ENCODE assay signal across 18 cellular contexts in the genomic region with DNA sequence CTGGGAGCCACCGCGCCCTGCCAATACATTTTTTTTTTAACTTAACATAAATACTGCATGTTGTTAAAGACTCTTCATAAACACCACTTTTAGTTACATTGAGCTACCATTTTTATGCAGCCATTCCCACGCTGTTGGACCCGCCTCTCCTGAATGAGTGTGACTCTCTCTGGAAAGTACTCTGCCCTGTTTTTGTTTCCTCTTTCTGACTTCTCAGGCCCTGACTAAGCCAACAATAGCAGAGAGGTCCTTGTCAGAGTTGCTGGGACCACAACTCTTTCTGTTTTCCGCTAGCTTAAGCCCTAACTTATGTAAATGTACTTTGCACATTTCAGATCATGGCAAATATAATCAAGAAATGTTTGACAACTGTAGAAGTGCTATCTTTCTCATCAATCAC. TPM values are rescaled to one million over a fixed set of nuclear protein-coding genes. Genes with fewer than 3 reads are reported as not detected.
DNase-seq lines count a peak whose midpoint lies in the region; ATAC-seq, FAIRE-seq and TF ChIP-seq lines count a peak whose summit lies in the region.
"Had no signal": no experiment of that assay in that cellular context is flagged by ENCODE, and none has a peak within 500 bp of the region (broad histone marks: within the 10 kb centered on the region; RNA-seq: fewer than 3 reads in every experiment).

No MANE protein-coding gene starts in this region.

- in situ Hi-C loops in GM12878 (cut with MboI): no loop called here

- H3K27me3 ChIP-seq in GM12878 (replicated peaks in 1 of 2; ENCODE audit: control insufficient read depth in 2 of 2, insufficient read depth in 2 of 2, low read length in 1 of 2) (no peaks in the 10 kb centered on the region), sigmoid colon (no peaks in the 10 kb centered on the region)
- H3K27me3 ChIP-seq: Peyer's patch had no signal

- no peaks in the 10 kb centered on the region for H3K79me2 ChIP-seq in GM12878 (ENCODE audit: control insufficient read depth, insufficient read depth, low read length)

- H4K20me1 ChIP-seq in GM12878 (ENCODE audit: control insufficient read depth, insufficient read depth): no peaks in the 10 kb centered on the region

- RAD21 ChIA-PET in GM12878 (lab: Charles Lee; ENCODE audit: unreplicated experiment): no interaction called here

- H2AFZ ChIP-seq in GM12878 (ENCODE audit: control insufficient read depth, low read depth, low read length): no peak overlapping the region

- peak overlapping the region; percentile 32 to 83 for H3K27ac Mint-ChIP-seq in natural killer cell treated with Interleukin-12 subunit alpha and Interleukin-12 subunit beta and Interleukin-15 and Interleukin-18, amount 100 ng/mL, for 72 hours
- H3K27ac Mint-ChIP-seq in natural killer cell (peak overlapping the region in 1 of 2 donors; percentile 56), IgD-negative memory B cell (peak overlapping the region in 2 of 3 donors; percentile 26 to 83)
- peak overlapping the region; percentile 73 for H3K27ac Mint-ChIP-seq in stimulated activated naive B cell treated with anti-CD40 and anti-IgM and Interleukin-4, amounts not matched to agents 10 μg/mL and 1 μg/mL and 100 μg/mL, for 72 hours

- no peak overlapping the region for H3K4me3 Mint-ChIP-seq in natural killer cell treated with Interleukin-12 subunit alpha and Interleukin-12 subunit beta and Interleukin-15 and Interleukin-18, amount 100 ng/mL, for 72 hours
- no peak overlapping the region for H3K4me3 Mint-ChIP-seq in natural killer cell
- H3K4me3 Mint-ChIP-seq in IgD-negative memory B cell: no peak overlapping the region
- peak overlapping the region in 1 of 2 donors; percentile 49 for H3K4me3 Mint-ChIP-seq in stimulated activated naive B cell treated with anti-CD40 and anti-IgM and Interleukin-4, amounts not matched to agents 10 μg/mL and 1 μg/mL and 100 μg/mL, for 72 hours

- H3K9me3 ChIP-seq in GM12878 (replicated peaks; ENCODE audit: control insufficient read depth, insufficient read depth, low read length): peaks cover 10% of the 10 kb centered on the region
- H3K9me3 ChIP-seq in sigmoid colon: no peaks in the 10 kb centered on the region
- H3K9me3 ChIP-seq: Peyer's patch had no signal

- peaks cover 22 to 33% of the 10 kb centered on the region in 2 donors for H3K4me1 Mint-ChIP-seq in natural killer cell treated with Interleukin-12 subunit alpha and Interleukin-12 subunit beta and Interleukin-15 and Interleukin-18, amount 100 ng/mL, for 72 hours (ENCODE audit: low read depth in 2 of 2)
- H3K4me1 Mint-ChIP-seq in natural killer cell: peaks cover 20% of the 10 kb centered on the region in 2 donors
- peaks cover 23 to 33% (median 24%) of the 10 kb centered on the region in 3 donors for H3K4me1 Mint-ChIP-seq in IgD-negative memory B cell
- H3K4me1 Mint-ChIP-seq in stimulated activated naive B cell treated with anti-CD40 and anti-IgM and Interleukin-4, amounts not matched to agents 10 μg/mL and 1 μg/mL and 100 μg/mL, for 72 hours: peaks cover 24 to 50% of the 10 kb centered on the region in 2 donors

- TF ChIP-seq RAD21 in GM12878 (IDR thresholded peaks at IDR 0.05; ENCODE audit: insufficient read depth, low read depth, low read length): no peak

- POLR2A ChIA-PET in GM12878 (lab: Charles Lee): interaction anchor here (1.1 to 1.3 kb wide), 3 partner anchors 12 to 36 kb away, joined by 3 to 4 read pairs (median 4); no protein-coding TSS in a partner anchor

- TF ChIP-seq POLR2A in GM12878 (IDR thresholded peaks at IDR 0.05; ENCODE audit: low read depth, low read length) (no peak), sigmoid colon (IDR thresholded peaks at IDR 0.05) (no peak)

- peaks cover 32% of the 10 kb centered on the region for H3K36me3 Mint-ChIP-seq in natural killer cell treated with Interleukin-12 subunit alpha and Interleukin-12 subunit beta and Interleukin-15 and Interleukin-18, amount 100 ng/mL, for 72 hours
- H3K36me3 Mint-ChIP-seq in natural killer cell: peaks cover 23% of the 10 kb centered on the region
- peaks cover 5% of the 10 kb centered on the region for H3K36me3 Mint-ChIP-seq in IgD-negative memory B cell
- H3K36me3 Mint-ChIP-seq in stimulated activated naive B cell treated with anti-CD40 and anti-IgM and Interleukin-4, amounts not matched to agents 10 μg/mL and 1 μg/mL and 100 μg/mL, for 72 hours: peaks cover 29 to 47% of the 10 kb centered on the region in 2 donors

- TF ChIP-seq CTCF in natural killer cell (IDR thresholded peaks at IDR 0.05) (no peak), GM12878 (IDR thresholded peaks at IDR 0.05 in 2 of 3, conservative IDR thresholded peaks at IDR 0.05 in 1 of 3; ENCODE audit: control insufficient read depth in 2 of 3, extremely low read depth in 1 of 3, insufficient read depth in 1 of 3, low read depth in 3 of 3, low read length in 3 of 3) (no peak), sigmoid colon (IDR thresholded peaks at IDR 0.05) (no peak)

- FAIRE-seq in GM12878 (lab: Jason Lieb, UNC): no peak

- H3K27ac ChIP-seq in GM12878 (ENCODE audit: control insufficient read depth, insufficient read depth): no peak overlapping the region
- no peak overlapping the region for H3K27ac ChIP-seq in sigmoid colon
- H3K27ac ChIP-seq: HL-60, Peyer's patch had no signal

- H3K4me1 ChIP-seq in GM12878 (ENCODE audit: control insufficient read depth, insufficient read depth, low read length): peaks cover 27% of the 10 kb centered on the region
- no peaks in the 10 kb centered on the region for H3K4me1 ChIP-seq in sigmoid colon
- H3K4me1 ChIP-seq: Peyer's patch had no signal

- DNase-seq in natural killer cell treated with Interleukin-12 subunit alpha and Interleukin-12 subunit beta and Interleukin-15 and Interleukin-18, amount 100 ng/mL, for 72 hours (ENCODE audit: low spot score): no peak
- no peak for DNase-seq in natural killer cell
- DNase-seq in GM12878 (ENCODE audit: low read depth, low spot score): peak; percentile 30
- DNase-seq in stimulated activated naive B cell treated with anti-CD40 and anti-IgM and Interleukin-4, amounts not matched to agents 10 μg/mL and 1 μg/mL and 100 μg/mL, for 72 hours: no peak
- no peak for DNase-seq in C1 segment of cervical spinal cord (lab: John Stamatoyannopoulos, UW)
- DNase-seq in sigmoid colon: no peak
- DNase-seq: DMS 273 treated with DMSO at 0.1 percent for 48 hours, EL, KG1, NCI-H1105 treated with DMSO at 0.1 percent for 48 hours, NCI-H187 treated with DMSO at 0.1 percent for 48 hours, NCI-H446 treated with DMSO at 0.1 percent for 48 hours, NCI-H774, Peyer's patch, Right ventricle myocardium superior had no signal

- no TSS peak for BruUV-seq in GM12878 (replicated peaks; lab: Mats Ljungman, UMichigan)

- ATAC-seq in natural killer cell treated with Interleukin-12 subunit alpha and Interleukin-12 subunit beta and Interleukin-15 and Interleukin-18, amount 100 ng/mL, for 72 hours: no peak
- no peak for ATAC-seq in natural killer cell
- no peak for ATAC-seq in GM12878
- ATAC-seq in stimulated activated naive B cell treated with anti-CD40 and anti-IgM and Interleukin-4, amounts not matched to agents 10 μg/mL and 1 μg/mL and 100 μg/mL, for 72 hours (replicated peaks): no peak
- ATAC-seq in HG02884 (IDR thresholded peaks at IDR 0.05; ENCODE audit: unreplicated experiment): no peak

- no peak overlapping the region for H3K9ac ChIP-seq in GM12878 (ENCODE audit: control insufficient read depth, insufficient read depth, low read length)

- intact Hi-C loops in natural killer cell (cut with micrococcal nuclease): loop anchor here (5.0 kb wide), 1 partner anchor 50 kb away; a partner anchor contains a TSS
- intact Hi-C loops in GM12878 (cut with micrococcal nuclease; ENCODE audit: unreplicated experiment): no loop called here
- intact Hi-C loops in sigmoid colon (cut with DNase I): no loop called here

- no peak overlapping the region for H3K4me2 ChIP-seq in GM12878 (ENCODE audit: control insufficient read depth, insufficient read depth)

- H3K4me3 ChIP-seq in GM12878: no peak overlapping the region
- no peak overlapping the region for H3K4me3 ChIP-seq in sigmoid colon
- H3K4me3 ChIP-seq: Peyer's patch had no signal

- H3K36me3 ChIP-seq in GM12878 (ENCODE audit: control insufficient read depth in 2 of 2, insufficient read depth in 2 of 2, low read length in 1 of 2) (peaks cover 5 to 7% of the 10 kb centered on the region in 2 experiments), sigmoid colon (no peaks in the 10 kb centered on the region)
- H3K36me3 ChIP-seq: Peyer's patch had no signal

- CTCF ChIA-PET in GM12878 (lab: Yijun Ruan, JAX): interaction anchor here (0.8 to 1.2 kb wide), 2 partner anchors 30 to 67 kb away, joined by 3 to 4 read pairs; no protein-coding TSS in a partner anchor

- H3K27me3 Mint-ChIP-seq in natural killer cell treated with Interleukin-12 subunit alpha and Interleukin-12 subunit beta and Interleukin-15 and Interleukin-18, amount 100 ng/mL, for 72 hours: no peaks in the 10 kb centered on the region
- no peaks in the 10 kb centered on the region for H3K27me3 Mint-ChIP-seq in natural killer cell (ENCODE audit: low read depth in 2 of 2)
- H3K27me3 Mint-ChIP-seq in IgD-negative memory B cell: no peaks in the 10 kb centered on the region
- no peaks in the 10 kb centered on the region for H3K27me3 Mint-ChIP-seq in stimulated activated naive B cell treated with anti-CD40 and anti-IgM and Interleukin-4, amounts not matched to agents 10 μg/mL and 1 μg/mL and 100 μg/mL, for 72 hours

- H3K9me3 Mint-ChIP-seq in natural killer cell treated with Interleukin-12 subunit alpha and Interleukin-12 subunit beta and Interleukin-15 and Interleukin-18, amount 100 ng/mL, for 72 hours: peaks cover 3% of the 10 kb centered on the region
- peaks cover 0 to 2% of the 10 kb centered on the region in 2 donors for H3K9me3 Mint-ChIP-seq in natural killer cell
- no peaks in the 10 kb centered on the region for H3K9me3 Mint-ChIP-seq in IgD-negative memory B cell
- H3K9me3 Mint-ChIP-seq in stimulated activated naive B cell treated with anti-CD40 and anti-IgM and Interleukin-4, amounts not matched to agents 10 μg/mL and 1 μg/mL and 100 μg/mL, for 72 hours: peaks cover 0 to 3% of the 10 kb centered on the region in 2 donors

- TF ChIP-seq EP300 in GM12878 (IDR thresholded peaks at IDR 0.05; ENCODE audit: borderline replicate concordance in 1 of 2, control insufficient read depth in 1 of 2, low read depth in 2 of 2, low read length in 2 of 2) (no peak), sigmoid colon (IDR thresholded peaks at IDR 0.05) (no peak)

- SMC1A ChIA-PET in GM12878 (lab: Charles Lee; ENCODE audit: uncharacterized antibody, unreplicated experiment): interaction anchor here (0.6 to 1.9 kb wide), 9 partner anchors 8 to 288 kb away, joined by 3 to 8 read pairs (median 3); a partner anchor contains a TSS

- WGBS in GM12878 (ENCODE audit: insufficient coverage, insufficient replicate concordance, low lambda C conversion rate, missing lambda C conversion rate): 96% methylated on average over 5 of the region's 5 CpGs
- WGBS in sigmoid colon, 2 donors: 81 to 86% methylated on average over 5 of the region's 5 CpGs

RNA-seq across cellular contexts. Expression of a gene that starts 35.3 kb away (rescaled TPM):
- total RNA-seq in natural killer cell treated with Interleukin-12 subunit alpha and Interleukin-12 subunit beta and Interleukin-15 and Interleukin-18, amount 100 ng/mL, for 72 hours: 10 to 100 TPM; 49.6 to 72.9 TPM
- 100 to 1,000 TPM; 164 to 199 (median 198) TPM for total RNA-seq in natural killer cell
- 16.6 TPM for polyA plus RNA-seq in IgD-negative memory B cell
- 378 and 381 TPM in 2 replicates for total RNA-seq in GM12878 (2013; cell fraction: nucleolus; rRNA removed)
- total RNA-seq in GM12878 (2014; rRNA removed): 38.9 and 45.0 TPM in 2 replicates
- total RNA-seq in GM12878 (2014; rRNA removed; fragmentation: Illumina TruSeq; extraction: Trizol): 37.2 and 41.8 TPM in 2 replicates
- total RNA-seq in GM12878 (2021): 33.2 and 35.3 TPM in 2 replicates
- polyA plus RNA-seq in GM12878 (2011; ENCODE audit: low read depth): 20.1 TPM
- polyA plus RNA-seq in GM12878 (2011; rRNA removed): 234 and 299 TPM in 2 replicates
- polyA plus RNA-seq in GM12878 (2011; cell fraction: cytosol; rRNA removed): 89.6 and 95.6 TPM in 2 replicates
- 391 and 471 TPM in 2 replicates for polyA plus RNA-seq in GM12878 (2011; cell fraction: nucleus; rRNA removed)
- 23.6 and 25.3 TPM in 2 replicates for polyA plus RNA-seq in GM12878 (2012)
- 68.7 and 104 TPM in 2 replicates for polyA plus RNA-seq in GM12878 (2014; fragmentation: Illumina TruSeq; extraction: Trizol)
- 1 to 10 TPM; 9.0 to 9.7 TPM for polyA plus RNA-seq in GM12878 (2014; fragmentation: Nextera tagmentation; extraction: Ambion mirVana)
- 67.1 and 74.7 TPM in 2 replicates for polyA plus RNA-seq in GM12878 (2014; rRNA removed)
- polyA plus RNA-seq in GM12878 (2016; fragmentation: Nextera tagmentation; extraction: Ambion mirVana): 10 to 100 TPM; 17.7 to 21.1 TPM
- 59.2 and 75.6 TPM in 2 replicates for polyA minus RNA-seq in GM12878 (2011; rRNA and poly(A)+ RNA removed)
- polyA minus RNA-seq in GM12878 (2011; cell fraction: cytosol; rRNA and poly(A)+ RNA removed): 23.7 and 27.7 TPM in 2 replicates
- 73.7 and 76.1 TPM in 2 replicates for polyA minus RNA-seq in GM12878 (2011; cell fraction: nucleus; rRNA and poly(A)+ RNA removed)
- 1 to 10 TPM; 1.1 to 3.9 (median 2.9) TPM for total RNA-seq in sigmoid colon
- polyA plus RNA-seq in sigmoid colon: 10 to 100 TPM in 1 of 3 donors, 1 to 10 TPM in 1, not detected in 1; 1.2 to 16.8 TPM

RNA-seq across cellular contexts. Expression of a gene that starts 48.6 kb away (rescaled TPM):
- 100 to 1,000 TPM in 1 of 2 donors, 10 to 100 TPM in 1; 56.4 to 110 TPM for total RNA-seq in natural killer cell treated with Interleukin-12 subunit alpha and Interleukin-12 subunit beta and Interleukin-15 and Interleukin-18, amount 100 ng/mL, for 72 hours
- total RNA-seq in natural killer cell: 10 to 100 TPM; 40.8 to 61.0 (median 51.8) TPM
- 21.4 TPM for polyA plus RNA-seq in IgD-negative memory B cell
- total RNA-seq in GM12878 (2013; cell fraction: nucleolus; rRNA removed): 22.4 and 23.6 TPM in 2 replicates
- total RNA-seq in GM12878 (2014; rRNA removed): 28.6 and 34.6 TPM in 2 replicates
- 40.1 and 42.9 TPM in 2 replicates for total RNA-seq in GM12878 (2014; rRNA removed; fragmentation: Illumina TruSeq; extraction: Trizol)
- 41.4 and 46.3 TPM in 2 replicates for total RNA-seq in GM12878 (2021)
- 6.8 TPM for polyA plus RNA-seq in GM12878 (2011; ENCODE audit: low read depth)
- polyA plus RNA-seq in GM12878 (2011; rRNA removed): 15.6 and 17.0 TPM in 2 replicates
- 12.0 and 18.1 TPM in 2 replicates for polyA plus RNA-seq in GM12878 (2011; cell fraction: cytosol; rRNA removed)
- polyA plus RNA-seq in GM12878 (2011; cell fraction: nucleus; rRNA removed): 5.0 and 7.7 TPM in 2 replicates
- 7.7 and 9.5 TPM in 2 replicates for polyA plus RNA-seq in GM12878 (2012)
- 37.9 and 45.4 TPM in 2 replicates for polyA plus RNA-seq in GM12878 (2014; fragmentation: Illumina TruSeq; extraction: Trizol)
- polyA plus RNA-seq in GM12878 (2014; fragmentation: Nextera tagmentation; extraction: Ambion mirVana): 10 to 100 TPM in 1 of 2 experiments, 1 to 10 TPM in 1; 9.9 to 14.6 TPM
- 19.5 and 21.8 TPM in 2 replicates for polyA plus RNA-seq in GM12878 (2014; rRNA removed)
- 10 to 100 TPM; 20.0 to 21.5 TPM for polyA plus RNA-seq in GM12878 (2016; fragmentation: Nextera tagmentation; extraction: Ambion mirVana)
- polyA minus RNA-seq in GM12878 (2011; rRNA and poly(A)+ RNA removed): 18.9 and 21.1 TPM in 2 replicates
- polyA minus RNA-seq in GM12878 (2011; cell fraction: cytosol; rRNA and poly(A)+ RNA removed): 15.1 and 16.9 TPM in 2 replicates
- 3.9 and 6.3 TPM in 2 replicates for polyA minus RNA-seq in GM12878 (2011; cell fraction: nucleus; rRNA and poly(A)+ RNA removed)
- 10 to 100 TPM; 18.9 to 32.6 (median 25.0) TPM for total RNA-seq in sigmoid colon
- polyA plus RNA-seq in sigmoid colon: 10 to 100 TPM in 2 of 3 donors, 1 to 10 TPM in 1; 9.6 to 33.2 (median 20.8) TPM

RNA-seq across cellular contexts. Expression of a gene that starts 48.6 kb away (rescaled TPM):
- 10 to 100 TPM; 45.5 to 61.7 TPM for total RNA-seq in natural killer cell treated with Interleukin-12 subunit alpha and Interleukin-12 subunit beta and Interleukin-15 and Interleukin-18, amount 100 ng/mL, for 72 hours
- total RNA-seq in natural killer cell (10 to 100 TPM; 23.8 to 41.1 (median 38.5) TPM), GM12878 (2014; rRNA removed) (41.3 and 54.2 TPM in 2 replicates), GM12878 (2014; rRNA removed; fragmentation: Illumina TruSeq; extraction: Trizol) (58.9 and 61.8 TPM in 2 replicates), GM12878 (2021) (46.2 and 49.6 TPM in 2 replicates), sigmoid colon (10 to 100 TPM; 24.5 to 43.0 (median 35.3) TPM)
- polyA plus RNA-seq in IgD-negative memory B cell (18.7 TPM), GM12878 (2011; rRNA removed) (122 and 154 TPM in 2 replicates), GM12878 (2014; fragmentation: Illumina TruSeq; extraction: Trizol) (69.4 and 91.3 TPM in 2 replicates), GM12878 (2014; fragmentation: Nextera tagmentation; extraction: Ambion mirVana) (10 to 100 TPM; 34.0 to 40.4 TPM), GM12878 (2014; rRNA removed) (44.8 and 56.6 TPM in 2 replicates), GM12878 (2016; fragmentation: Nextera tagmentation; extraction: Ambion mirVana) (10 to 100 TPM; 40.7 to 46.0 TPM), sigmoid colon (10 to 100 TPM; 20.4 to 48.4 (median 26.8) TPM)
- total RNA-seq in GM12878 (2013; cell fraction: nucleolus; rRNA removed): 53.6 and 54.2 TPM in 2 replicates
- 12.1 TPM for polyA plus RNA-seq in GM12878 (2011; ENCODE audit: low read depth)
- polyA plus RNA-seq in GM12878 (2011; cell fraction: cytosol; rRNA removed): 59.0 and 65.8 TPM in 2 replicates
- polyA plus RNA-seq in GM12878 (2011; cell fraction: nucleus; rRNA removed): 72.6 and 102 TPM in 2 replicates
- polyA plus RNA-seq in GM12878 (2012): 12.8 and 16.9 TPM in 2 replicates
- 55.6 and 64.0 TPM in 2 replicates for polyA minus RNA-seq in GM12878 (2011; rRNA and poly(A)+ RNA removed)
- polyA minus RNA-seq in GM12878 (2011; cell fraction: cytosol; rRNA and poly(A)+ RNA removed): 20.0 and 21.8 TPM in 2 replicates
- 17.0 and 20.1 TPM in 2 replicates for polyA minus RNA-seq in GM12878 (2011; cell fraction: nucleus; rRNA and poly(A)+ RNA removed)

Comparison
In these comparisons a context has a peak if more than half of its experiments do, and no peak if none do; other contexts are left out.
1. RNA of a gene that starts 35.3 kb away (total RNA-seq): 164 to 199 TPM in natural killer cell, 49.6 to 72.9 TPM in natural killer cell treated with Interleukin-12 subunit alpha and Interleukin-12 subunit beta and Interleukin-15 and Interleukin-18, amount 100 ng/mL, for 72 hours and 33.2 to 381 TPM in GM12878; 1.1 to 3.9 TPM in sigmoid colon; every median in the first group is over 4 times any median in the second.